ENCODE assay signal across 8 cellular contexts in the genomic region with DNA sequence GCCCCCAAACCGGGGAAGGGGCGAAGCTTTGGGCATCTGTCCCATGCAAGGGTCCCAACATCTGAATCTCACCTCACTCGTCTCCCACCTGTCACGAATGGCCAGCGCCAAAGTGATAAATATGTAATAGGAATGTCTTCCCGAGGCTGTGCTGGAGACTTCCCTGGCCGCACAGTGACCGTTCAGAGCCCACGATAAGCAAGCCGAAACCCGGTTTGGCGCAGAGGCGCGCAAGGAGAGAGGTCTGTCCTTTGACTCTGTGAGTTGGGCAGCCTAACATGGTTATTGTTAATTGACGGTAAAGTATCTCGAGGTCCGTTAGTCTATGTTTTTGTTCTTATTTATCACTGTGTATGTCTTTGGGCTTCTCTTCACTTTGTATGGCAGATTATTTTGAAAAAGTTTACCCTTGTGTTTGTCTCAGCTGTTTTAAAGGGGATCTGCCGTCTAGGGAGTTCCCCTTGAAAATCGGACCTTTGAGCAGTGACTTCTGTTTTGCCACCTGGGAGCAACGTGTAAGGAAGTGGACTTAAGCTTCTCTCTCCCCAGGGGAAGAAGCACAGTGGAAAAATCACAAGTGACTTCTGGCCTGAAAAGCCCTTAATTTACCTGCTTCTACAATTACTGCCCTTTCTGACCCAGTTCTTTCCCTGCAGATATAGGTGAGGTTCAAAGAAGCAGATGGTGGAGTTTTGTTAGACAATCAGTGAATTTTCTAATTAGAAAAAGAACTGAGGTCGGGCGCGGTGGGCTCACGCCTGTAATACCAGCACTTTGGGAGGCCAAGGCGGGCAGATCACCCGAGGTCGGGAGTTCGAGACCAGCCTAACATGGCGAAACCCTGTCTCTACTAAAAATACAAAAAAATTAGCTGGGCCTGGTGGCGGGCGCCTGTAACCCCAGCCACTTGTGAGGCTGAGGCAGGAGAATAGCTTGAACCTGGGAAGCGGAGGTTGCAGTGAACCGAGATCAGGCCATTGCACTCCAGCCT. TPM values are rescaled to one million over a fixed set of nuclear protein-coding genes. Genes with fewer than 3 reads are reported as not detected.
DNase-seq lines count a peak whose midpoint lies in the region; ATAC-seq and TF ChIP-seq lines count a peak whose summit lies in the region.

No MANE protein-coding gene starts in this region.

- H3K27me3 ChIP-seq in SJSA1 (replicated peaks) (no peaks in the 10 kb centered on the region), esophagus muscularis mucosa (no peaks in the 10 kb centered on the region)

- DNase-seq in stimulated activated naive CD8-positive, alpha-beta T cell treated with anti-CD3 and anti-CD28 coated beads, Interleukin-15, Interleukin-2, amounts not matched to agents 100 U/mL and 50 U/mL, for 24 hours = no peak
- peak in 1 of 2 experiments; percentile 34 for DNase-seq in SJSA1 (ENCODE audit: low read depth in 1 of 2, low spot score in 2 of 2)
- DNase-seq in esophagus muscularis mucosa (ENCODE audit: extremely low spot score) = no peak
- no peak for DNase-seq in nephron progenitor cell
- no peak for DNase-seq in stimulated activated CD4-positive, alpha-beta T cell treated with anti-CD3 and anti-CD28 coated beads, Interleukin-4, amount 100 ng/mL, for 4 hours

- peak overlapping the region; percentile 97 for H3K27ac ChIP-seq in SJSA1
- peak overlapping the region; percentile 95 to 98 (median 96) for H3K27ac ChIP-seq in esophagus muscularis mucosa (replicated peaks in 1 of 4)

- peaks cover 64% of the 10 kb centered on the region for H3K4me1 Mint-ChIP-seq in stimulated activated naive CD8-positive, alpha-beta T cell treated with anti-CD3 and anti-CD28 coated beads, Interleukin-15, Interleukin-2, amounts not matched to agents 100 ng/mL and 50 ng/mL, for 24 hours (ENCODE audit: low read depth)
- H3K4me1 Mint-ChIP-seq in nephron progenitor cell = peaks cover 48% of the 10 kb centered on the region

- no peaks in the 10 kb centered on the region; the same call in 1 of the 2 replicates for H3K9me3 ChIP-seq in SJSA1 (replicated peaks)
- no peaks in the 10 kb centered on the region for H3K9me3 ChIP-seq in esophagus muscularis mucosa

- TF ChIP-seq CTCF in esophagus muscularis mucosa (IDR thresholded peaks at IDR 0.05) (no peak), nephron progenitor cell (IDR thresholded peaks at IDR 0.05) (no peak)

- no peak for TF ChIP-seq EP300 in esophagus muscularis mucosa (IDR thresholded peaks at IDR 0.05)

- TF ChIP-seq POLR2A in esophagus muscularis mucosa (IDR thresholded peaks at IDR 0.05; ENCODE audit: low read depth) = no peak

- H3K4me1 ChIP-seq in SJSA1 (replicated peaks) (peaks cover 20% of the 10 kb centered on the region), esophagus muscularis mucosa (peaks cover 32 to 61% (median 45%) of the 10 kb centered on the region in 4 donors)

- H3K27me3 Mint-ChIP-seq in stimulated activated naive CD8-positive, alpha-beta T cell treated with anti-CD3 and anti-CD28 coated beads, Interleukin-15, Interleukin-2, amounts not matched to agents 100 ng/mL and 50 ng/mL, for 24 hours = no peaks in the 10 kb centered on the region
- no peaks in the 10 kb centered on the region for H3K27me3 Mint-ChIP-seq in nephron progenitor cell (ENCODE audit: low read depth, poor library complexity)

- peak overlapping the region; percentile 88 for H3K4me3 Mint-ChIP-seq in stimulated activated naive CD8-positive, alpha-beta T cell treated with anti-CD3 and anti-CD28 coated beads, Interleukin-15, Interleukin-2, amounts not matched to agents 100 ng/mL and 50 ng/mL, for 24 hours
- peak overlapping the region; percentile 94 for H3K4me3 Mint-ChIP-seq in nephron progenitor cell

- intact Hi-C loops in esophagus muscularis mucosa (cut with DNase I) = no loop called here

- peak overlapping the region; percentile 89 for H3K27ac Mint-ChIP-seq in stimulated activated naive CD8-positive, alpha-beta T cell treated with anti-CD3 and anti-CD28 coated beads, Interleukin-15, Interleukin-2, amounts not matched to agents 100 ng/mL and 50 ng/mL, for 24 hours
- peak overlapping the region; percentile 98 for H3K27ac Mint-ChIP-seq in nephron progenitor cell

- 37% methylated on average over 33 of the region's 33 CpGs for WGBS in esophagus muscularis mucosa

- H3K9me3 Mint-ChIP-seq in stimulated activated naive CD8-positive, alpha-beta T cell treated with anti-CD3 and anti-CD28 coated beads, Interleukin-15, Interleukin-2, amounts not matched to agents 100 ng/mL and 50 ng/mL, for 24 hours = no peaks in the 10 kb centered on the region
- peaks cover 12% of the 10 kb centered on the region for H3K9me3 Mint-ChIP-seq in nephron progenitor cell

- ATAC-seq in stimulated activated naive CD8-positive, alpha-beta T cell treated with anti-CD3 and anti-CD28 coated beads, Interleukin-15, Interleukin-2, amounts not matched to agents 100 U/mL and 50 U/mL, for 24 hours = no peak
- ATAC-seq in HG03025 (IDR thresholded peaks at IDR 0.05; ENCODE audit: low FRiP score, unreplicated experiment) = peak; percentile 20
- ATAC-seq in HG03039 (IDR thresholded peaks at IDR 0.05; ENCODE audit: unreplicated experiment) = no peak

- peaks cover 44% of the 10 kb centered on the region for H3K36me3 Mint-ChIP-seq in stimulated activated naive CD8-positive, alpha-beta T cell treated with anti-CD3 and anti-CD28 coated beads, Interleukin-15, Interleukin-2, amounts not matched to agents 100 ng/mL and 50 ng/mL, for 24 hours (ENCODE audit: low read depth)
- peaks cover 60% of the 10 kb centered on the region for H3K36me3 Mint-ChIP-seq in nephron progenitor cell (ENCODE audit: low read depth)

- H3K36me3 ChIP-seq in SJSA1 (peaks cover 34% of the 10 kb centered on the region), esophagus muscularis mucosa (peaks cover 11 to 34% (median 27%) of the 10 kb centered on the region in 4 donors)

- peak overlapping the region; percentile 69 for H3K4me3 ChIP-seq in SJSA1
- peak overlapping the region; percentile 82 to 89 (median 84) for H3K4me3 ChIP-seq in esophagus muscularis mucosa

RNA-seq across cellular contexts. Expression of gene TM9SF1, which starts 1.1 kb away (rescaled TPM):
- total RNA-seq in SJSA1 (2014; rRNA removed; shearing (Covaris generic)) = 60.3 and 60.5 TPM in 2 replicates
- 10 to 100 TPM; 27.0 to 44.6 (median 43.8) TPM for total RNA-seq in esophagus muscularis mucosa

RNA-seq across cellular contexts. Expression of gene IPO4, which starts 7.8 kb away (rescaled TPM):
- 25.1 and 27.6 TPM in 2 replicates for total RNA-seq in SJSA1 (2014; rRNA removed; shearing (Covaris generic))
- total RNA-seq in esophagus muscularis mucosa = 10 to 100 TPM; 12.9 to 41.6 (median 25.2) TPM

RNA-seq across cellular contexts. Expression of gene TSSK4, which starts 9.1 kb away (rescaled TPM):
- not detected in 2 replicates for total RNA-seq in SJSA1 (2014; rRNA removed; shearing (Covaris generic))
- under 1 TPM in 2 of 4 donors, not detected in 2; 0.57 to 0.58 TPM for total RNA-seq in esophagus muscularis mucosa

RNA-seq across cellular contexts. Expression of gene CHMP4A, which starts 16.9 kb away (rescaled TPM):
- 23.0 and 29.9 TPM in 2 replicates for total RNA-seq in SJSA1 (2014; rRNA removed; shearing (Covaris generic))
- 100 to 1,000 TPM in 2 of 4 donors, 10 to 100 TPM in 2; 75.4 to 135 (median 94.9) TPM for total RNA-seq in esophagus muscularis mucosa

RNA-seq across cellular contexts. Expression of gene MDP1, which starts 19.5 kb away (rescaled TPM):
- 13.6 and 30.8 TPM in 2 replicates for total RNA-seq in SJSA1 (2014; rRNA removed; shearing (Covaris generic))
- total RNA-seq in esophagus muscularis mucosa = 10 to 100 TPM; 11.1 to 17.5 (median 14.4) TPM
